In the genomic region with DNA sequence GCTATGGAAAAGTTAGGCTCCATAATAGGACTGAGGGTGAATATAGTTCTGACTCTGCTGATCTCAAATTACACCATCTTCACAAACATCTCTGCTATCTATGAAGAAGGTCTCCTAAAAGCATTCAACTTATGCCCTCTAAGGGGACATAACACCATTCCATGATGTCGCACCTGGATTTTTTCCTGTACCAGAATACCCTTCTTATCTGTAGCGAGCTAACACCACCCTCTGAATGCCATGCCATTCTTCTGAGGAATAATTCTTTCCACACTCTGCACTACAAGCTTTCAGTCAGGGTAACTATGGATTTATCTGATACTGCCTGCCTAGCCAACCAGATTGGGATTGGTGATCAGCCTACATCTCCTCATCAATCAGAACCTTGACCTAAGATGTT, we compare ENCODE assay signal across 21 cellular contexts.
"Had no signal": no experiment of that assay in that cellular context is flagged by ENCODE, and none has a peak within 500 bp of the region (broad histone marks: within the 10 kb centered on the region; RNA-seq: fewer than 3 reads in every experiment).

No MANE protein-coding gene starts in this region.

- DNase-seq: cortex of kidney; effector memory CD8-positive, alpha-beta T cell; erythroblast; esophagus squamous epithelium; foreskin melanocyte; mesenchymal stem cell; midbrain; naive thymus-derived CD4-positive, alpha-beta T cell; nucleus accumbens; ovary; posterior cingulate gyrus; psoas muscle; right cardiac atrium; sigmoid colon; spleen; stimulated activated CD4-positive, alpha-beta T cell treated with anti-CD3 and anti-CD28 coated beads, Interleukin-4, amount 100 ng/mL, for 4 hours; stimulated activated naive CD8-positive, alpha-beta T cell treated with anti-CD3 and anti-CD28 coated beads, Interleukin-15, Interleukin-2, amounts not matched to agents 100 U/mL and 50 U/mL, for 24 hours; upper lobe of right lung had no signal

- H3K27ac ChIP-seq: esophagus squamous epithelium, ovary, psoas muscle, sigmoid colon, spleen, thoracic aorta, tibial nerve, upper lobe of right lung, vagina had no signal

- H3K4me3 ChIP-seq: esophagus squamous epithelium, ovary, psoas muscle, sigmoid colon, spleen, thoracic aorta, tibial nerve, upper lobe of right lung, vagina had no signal

- H3K9me3 ChIP-seq: ovary, psoas muscle, sigmoid colon, spleen, thoracic aorta, tibial nerve, upper lobe of right lung, vagina had no signal

- H3K27me3 ChIP-seq: esophagus squamous epithelium, ovary, sigmoid colon, spleen, tibial nerve, upper lobe of right lung, vagina had no signal

- H3K36me3 ChIP-seq: esophagus squamous epithelium, ovary, sigmoid colon, spleen, thoracic aorta, upper lobe of right lung, vagina had no signal

- H3K4me1 ChIP-seq: esophagus squamous epithelium, sigmoid colon, spleen, tibial nerve, upper lobe of right lung, vagina had no signal
